ENCODE assay signal across 18 cellular contexts in the genomic region with DNA sequence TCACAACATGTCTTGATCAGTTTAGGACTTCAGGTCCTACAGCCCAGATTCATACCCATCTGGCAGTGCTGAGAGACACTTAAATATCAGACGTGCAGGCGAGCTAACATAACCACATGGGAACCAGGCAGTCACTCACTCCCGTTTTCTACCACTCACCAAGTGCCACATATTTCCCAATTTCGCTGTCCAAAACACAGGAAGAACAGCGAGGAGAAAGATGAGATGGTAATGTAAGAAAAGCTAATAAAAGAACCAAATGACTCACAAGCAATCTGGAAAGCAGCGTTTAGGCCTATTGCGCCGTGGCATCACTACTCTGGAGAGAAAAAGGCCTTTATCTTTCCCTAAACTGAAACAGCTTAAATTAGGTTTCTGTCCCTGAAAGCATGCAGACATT.
A peak's percentile ranks its signal among the peaks of the same experiment; 100 is the strongest.
DNase-seq lines count a peak whose midpoint lies in the region; ATAC-seq and TF ChIP-seq lines count a peak whose summit lies in the region.
"Had no signal": no experiment of that assay in that cellular context is flagged by ENCODE, and none has a peak within 500 bp of the region (broad histone marks: within the 10 kb centered on the region; RNA-seq: fewer than 3 reads in every experiment).

No MANE protein-coding gene starts in this region.

- H3K4me1 ChIP-seq in lung (ENCODE audit: control insufficient read depth in 2 of 2, insufficient read depth in 2 of 2, low read length in 2 of 2) (no peaks in the 10 kb centered on the region), stomach (no peaks in the 10 kb centered on the region)

- ATAC-seq in lung (ENCODE audit: insufficient read depth, low FRiP score) (peak; percentile 6), GM21717 (IDR thresholded peaks at IDR 0.05; ENCODE audit: unreplicated experiment) (no peak)
- ATAC-seq: activated naive CD8-positive, alpha-beta T cell treated with anti-CD3 and anti-CD28 coated beads, Interleukin-2, amount 50 U/mL, for 24 hours had no signal

- WGBS in lung, 2 donors: 73 to 77% methylated on average over 8 of the region's 8 CpGs
- WGBS in stomach, 5 donors: 69 to 76% (median 74%) methylated on average over 8 of the region's 8 CpGs

- H3K36me3 ChIP-seq in lung (ENCODE audit: control insufficient read depth in 2 of 2, insufficient read depth in 2 of 2, low read length in 2 of 2): no peaks in the 10 kb centered on the region
- H3K36me3 ChIP-seq in stomach: no peaks in the 10 kb centered on the region

- CTCF ChIA-PET in AG04449 (lab: Yijun Ruan, JAX): no interaction called here

- POLR2A ChIA-PET in AG04449 (lab: Yijun Ruan, JAX): no interaction called here

- no peak overlapping the region for H3K27ac ChIP-seq in lung (ENCODE audit: low read depth in 1 of 2, low read length in 1 of 2)
- no peak overlapping the region for H3K27ac ChIP-seq in stomach
- H3K27ac ChIP-seq: epithelial cell of prostate had no signal

- TF ChIP-seq EP300 in stomach (IDR thresholded peaks at IDR 0.05): no peak

- DNase-seq in AG04449 (ENCODE audit: low read depth, low spot score) (peak; percentile 3), HCEC 1CT (peak; percentile 66), SK-N-DZ (ENCODE audit: low spot score) (peak; percentile 9), lung (ENCODE audit: low spot score) (no peak), CD1c-positive myeloid dendritic cell (ENCODE audit: extremely low spot score) (no peak), T-helper 1 cell (no peak), stomach (no peak)
- DNase-seq: activated CD4-positive, alpha-beta T cell treated with anti-CD3 and anti-CD28 coated beads, Interleukin-2, amount 10 ng/mL, durations not matched to agents 7 days and 5 days; activated naive CD8-positive, alpha-beta T cell treated with anti-CD3 and anti-CD28 coated beads, Interleukin-2, amount 50 U/mL, for 24 hours; activated T-cell treated with anti-CD3 and anti-CD28 coated beads, Interleukin-2, amount 50 U/mL, for 24 hours; Calu3; NCI-H1694; NCI-H774; nucleus accumbens; stimulated activated CD4-positive, alpha-beta T cell treated with anti-CD3 and anti-CD28 coated beads, Interleukin-12 subunit alpha, Interleukin-12 subunit beta, amount 100 ng/mL, for 4 hours; T-helper 9 cell had no signal

- H3K27me3 ChIP-seq in lung (ENCODE audit: control insufficient read depth, insufficient read depth) (no peaks in the 10 kb centered on the region), stomach (no peaks in the 10 kb centered on the region)

- H3K4me3 ChIP-seq in AG04449 (ENCODE audit: low read depth, low read length): no peak overlapping the region
- H3K4me3 ChIP-seq in lung: no peak overlapping the region
- H3K4me3 ChIP-seq in stomach: no peak overlapping the region

- no peak for TF ChIP-seq CTCF in AG04449 (IDR thresholded peaks at IDR 0.05; ENCODE audit: insufficient read depth, low read length, missing control alignments)
- TF ChIP-seq CTCF in lung (IDR thresholded peaks at IDR 0.05; ENCODE audit: control extremely low read depth, extremely low read depth): no peak
- TF ChIP-seq CTCF in stomach (IDR thresholded peaks at IDR 0.05): no peak

- no peak for TF ChIP-seq POLR2A in stomach (IDR thresholded peaks at IDR 0.05)

- intact Hi-C loops in stomach (cut with DNase I; ENCODE audit: low total_unique reads): no loop called here

- H3K9me3 ChIP-seq in lung (ENCODE audit: control insufficient read depth in 2 of 2, insufficient read depth in 1 of 2, low read length in 1 of 2): no peaks in the 10 kb centered on the region
- no peaks in the 10 kb centered on the region for H3K9me3 ChIP-seq in stomach

Comparison
In these comparisons a context has a peak if more than half of its experiments do, and no peak if none do; other contexts are left out.
1. DNase-seq: peak in AG04449 (single experiment), HCEC 1CT (single experiment) and SK-N-DZ (single experiment); none in lung (single experiment), CD1c-positive myeloid dendritic cell (single experiment), T-helper 1 cell (0 of 5) and stomach (single experiment).